ENCODE assay signal across 19 cellular contexts in the genomic region with DNA sequence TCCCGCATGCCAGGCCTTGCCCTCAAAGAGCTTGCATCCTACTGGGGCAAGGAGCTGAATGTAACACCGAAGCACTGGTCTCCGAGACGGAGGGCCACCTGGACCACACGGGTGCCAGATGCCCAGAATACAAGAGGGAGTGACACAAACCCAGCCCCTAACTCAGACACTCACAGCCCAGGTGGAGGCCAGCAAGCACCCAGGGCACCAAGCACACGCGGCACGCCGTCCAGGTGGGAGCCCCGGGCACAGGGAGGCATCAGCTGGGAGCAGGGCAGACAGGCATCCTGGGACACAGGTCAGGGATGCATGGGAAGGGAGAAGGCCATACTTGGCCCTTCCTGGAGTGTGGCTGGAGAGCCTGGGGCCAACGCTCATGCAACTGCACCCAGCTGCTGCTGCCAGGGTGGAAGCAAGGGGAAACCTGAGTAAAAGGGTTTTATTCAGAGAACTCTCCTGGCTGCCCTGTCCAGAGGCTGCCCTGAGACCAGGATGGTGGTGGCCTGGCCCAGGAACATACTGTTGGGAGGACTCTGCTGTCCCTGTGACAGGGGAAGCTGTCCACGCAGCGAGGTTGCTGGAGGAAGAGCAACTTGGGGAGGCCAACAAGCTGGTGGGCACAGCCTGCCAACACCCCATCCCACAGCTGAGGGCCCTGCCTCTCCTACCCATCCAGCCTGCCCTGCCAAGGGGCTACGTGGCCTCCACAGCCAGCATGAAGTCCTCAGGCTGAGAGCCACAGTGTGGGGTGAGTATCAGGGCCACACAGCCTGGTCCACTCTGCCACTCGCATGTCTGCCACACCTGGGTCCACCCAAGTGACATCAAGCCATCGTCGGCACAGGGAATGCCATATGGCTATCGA. TPM values are rescaled to one million over a fixed set of nuclear protein-coding genes. Genes with fewer than 3 reads are reported as not detected.
DNase-seq lines count a peak whose midpoint lies in the region; ATAC-seq and TF ChIP-seq lines count a peak whose summit lies in the region.
"Had no signal": no experiment of that assay in that cellular context is flagged by ENCODE, and none has a peak within 500 bp of the region (broad histone marks: within the 10 kb centered on the region; RNA-seq: fewer than 3 reads in every experiment).

No MANE protein-coding gene starts in this region.

- H2AFZ ChIP-seq in mammary epithelial cell (ENCODE audit: low read depth, low read length) (no peak overlapping the region), neural cell (ENCODE audit: low read depth, low read length) (no peak overlapping the region)

- no peaks in the 10 kb centered on the region for H3K9me3 ChIP-seq in mammary epithelial cell (replicated peaks; ENCODE audit: insufficient read depth, low read length)
- peaks cover 0 to 7% of the 10 kb centered on the region in 2 donors for H3K9me3 ChIP-seq in esophagus (ENCODE audit: control insufficient read depth in 2 of 2, insufficient read depth in 1 of 2, low read depth in 1 of 2, low read length in 1 of 2)
- no peaks in the 10 kb centered on the region for H3K9me3 ChIP-seq in neural cell (ENCODE audit: low read length)
- H3K9me3 ChIP-seq: A549 had no signal

- H3K27ac ChIP-seq in mammary epithelial cell (ENCODE audit: insufficient read depth, low read depth, low read length) (no peak overlapping the region), esophagus (ENCODE audit: low read depth in 2 of 2, low read length in 1 of 2) (peak overlapping the region; percentile 24 to 56), neural cell (ENCODE audit: low read length) (peak overlapping the region; percentile 96)
- H3K27ac ChIP-seq: A549; BLaER1 treated with 17β-estradiol and CSF1 and Interleukin-3, amounts not matched to agents 10 nM and 100 nM had no signal

- POLR2A ChIA-PET in MCF 10A (lab: Yijun Ruan, JAX), result interaction anchor here (1.2 kb wide), 1 partner anchor 51 kb away, joined by 3 read pairs; no protein-coding TSS in a partner anchor

- H3K27me3 ChIP-seq in mammary epithelial cell (ENCODE audit: insufficient read depth, low read length) (no peaks in the 10 kb centered on the region), esophagus (ENCODE audit: control insufficient read depth in 1 of 2, insufficient read depth in 2 of 2, low read length in 2 of 2) (no peaks in the 10 kb centered on the region), neural cell (ENCODE audit: insufficient read depth, low read depth, low read length) (no peaks in the 10 kb centered on the region)
- H3K27me3 ChIP-seq: BLaER1 treated with 17β-estradiol and CSF1 and Interleukin-3, amounts not matched to agents 10 nM and 100 nM had no signal

- H3K4me3 Mint-ChIP-seq in MCF 10A (ENCODE audit: unreplicated experiment), result peak overlapping the region; percentile 66
- no peak overlapping the region for H3K4me3 Mint-ChIP-seq in mesothelial cell of epicardium
- H3K4me3 Mint-ChIP-seq: CD8-positive, alpha-beta memory T cell had no signal

- no peaks in the 10 kb centered on the region for H3K9me3 Mint-ChIP-seq in MCF 10A (ENCODE audit: unreplicated experiment)
- H3K9me3 Mint-ChIP-seq in mesothelial cell of epicardium, result no peaks in the 10 kb centered on the region

- H3F3A ChIP-seq in neural cell (ENCODE audit: insufficient read depth, low read length, poor library complexity, severe bottlenecking), result no peaks in the 10 kb centered on the region

- no peak for TF ChIP-seq EP300 in neural cell (conservative IDR thresholded peaks at IDR 0.05; ENCODE audit: poor library complexity, severe bottlenecking)

- dilution Hi-C loops in mammary epithelial cell (cut with HindIII; ENCODE audit: low sequenced_read_pairs), result no loop called here

- no peak overlapping the region for H3K4me2 ChIP-seq in mammary epithelial cell (ENCODE audit: insufficient read depth, low read depth, low read length)
- H3K4me2 ChIP-seq in neural cell (ENCODE audit: low read length), result no peak overlapping the region
- H3K4me2 ChIP-seq: A549; BLaER1 treated with 17β-estradiol and CSF1 and Interleukin-3, amounts not matched to agents 10 nM and 100 nM had no signal

- BruUV-seq in MCF 10A (replicated peaks; lab: Mats Ljungman, UMichigan), result no TSS peak
- BruUV-seq in mammary epithelial cell (replicated peaks; lab: Mats Ljungman, UMichigan), result no TSS peak

- no peaks in the 10 kb centered on the region for H3K9me2 ChIP-seq in neural cell (ENCODE audit: insufficient read depth, low read length)

- H3K27ac Mint-ChIP-seq in MCF 10A (ENCODE audit: low read depth, unreplicated experiment) (no peak overlapping the region), mesothelial cell of epicardium (no peak overlapping the region)
- H3K27ac Mint-ChIP-seq: CD8-positive, alpha-beta memory T cell had no signal

- H3K27me3 Mint-ChIP-seq in MCF 10A (ENCODE audit: insufficient read depth, unreplicated experiment) (peaks cover 3% of the 10 kb centered on the region), mesothelial cell of epicardium (ENCODE audit: low read depth) (peaks cover 42% of the 10 kb centered on the region)

- H3K79me2 ChIP-seq in mammary epithelial cell (ENCODE audit: insufficient read depth, low read length) (no peaks in the 10 kb centered on the region), neural cell (replicated peaks; ENCODE audit: insufficient read depth, low read length) (no peaks in the 10 kb centered on the region)

- 73% methylated on average over 16 of the region's 18 CpGs for WGBS in mammary epithelial cell (ENCODE audit: low coverage, missing lambda C conversion rate)
- 80 to 81% methylated on average over 18 of the region's 18 CpGs for WGBS in esophagus, 2 donors

- intact Hi-C loops in MCF 10A (cut with micrococcal nuclease), result no loop called here
- intact Hi-C loops in mammary epithelial cell (cut with micrococcal nuclease), result no loop called here

- H3K9ac ChIP-seq in mammary epithelial cell (ENCODE audit: insufficient read depth, low read length), result no peak overlapping the region
- peak overlapping the region; percentile 68 for H3K9ac ChIP-seq in neural cell (ENCODE audit: low read length)
- H3K9ac ChIP-seq: BLaER1 treated with 17β-estradiol and CSF1 and Interleukin-3, amounts not matched to agents 10 nM and 100 nM had no signal

- CTCF ChIA-PET in MCF 10A (lab: Yijun Ruan, JAX) (interaction anchor here (1.1 kb wide), 1 partner anchor 10 kb away, joined by 3 read pairs; no protein-coding TSS in a partner anchor), mammary epithelial cell (lab: Charles Lee; ENCODE audit: low non-redundant PET) (no interaction called here)

- no peak for TF ChIP-seq CTCF in MCF 10A (IDR thresholded peaks at IDR 0.05; ENCODE audit: unreplicated experiment)
- TF ChIP-seq CTCF in mammary epithelial cell (conservative IDR thresholded peaks at IDR 0.05 in 1 of 2, IDR thresholded peaks at IDR 0.05 in 1 of 2; ENCODE audit: extremely low read depth in 1 of 2, insufficient read depth in 1 of 2, low read depth in 1 of 2, low read length in 2 of 2), result no peak
- TF ChIP-seq CTCF in neural cell (IDR thresholded peaks at IDR 0.05; ENCODE audit: poor library complexity, severe bottlenecking), result no peak
- TF ChIP-seq CTCF in mesothelial cell of epicardium (IDR thresholded peaks at IDR 0.05; ENCODE audit: unreplicated experiment), result no peak

- no peak for DNase-seq in MCF 10A (ENCODE audit: unreplicated experiment)
- DNase-seq in mammary epithelial cell, result no peak
- DNase-seq in mesothelial cell of epicardium (ENCODE audit: low spot score in 2 of 2, unreplicated experiment in 2 of 2), result no peak
- DNase-seq in amygdala (lab: John Stamatoyannopoulos, UW), result no peak
- DNase-seq: CD8-positive, alpha-beta memory T cell; NCI-H1436; NCI-H2029 treated with DMSO at 0.1 percent for 48 hours; NCI-H2171 treated with DMSO at 0.1 percent for 48 hours; NCI-H446 treated with DMSO at 0.1 percent for 48 hours; NK-92 treated with Interleukin-12 subunit alpha and Interleukin-12 subunit beta, amount 100 ng/mL, for 24 hours; RPMI8226 had no signal

- H4K20me1 ChIP-seq in mammary epithelial cell (ENCODE audit: insufficient read depth, low read length), result no peaks in the 10 kb centered on the region
- no peaks in the 10 kb centered on the region for H4K20me1 ChIP-seq in neural cell (ENCODE audit: insufficient read depth)
- H4K20me1 ChIP-seq: BLaER1 treated with 17β-estradiol and CSF1 and Interleukin-3, amounts not matched to agents 10 nM and 100 nM had no signal

- H3K36me3 Mint-ChIP-seq in MCF 10A (ENCODE audit: insufficient read depth, unreplicated experiment), result no peaks in the 10 kb centered on the region
- no peaks in the 10 kb centered on the region for H3K36me3 Mint-ChIP-seq in mesothelial cell of epicardium

- in situ Hi-C loops in mammary epithelial cell (cut with MboI; ENCODE audit: low sequenced_read_pairs in 2 of 2), result no loop called here

- H3K4me1 Mint-ChIP-seq in MCF 10A (ENCODE audit: insufficient read depth, unreplicated experiment) (peaks cover 13% of the 10 kb centered on the region), mesothelial cell of epicardium (peaks cover 16% of the 10 kb centered on the region)
- H3K4me1 Mint-ChIP-seq: CD8-positive, alpha-beta memory T cell had no signal

- ATAC-seq in GM21360 (IDR thresholded peaks at IDR 0.05; ENCODE audit: unreplicated experiment) (no peak), HG03135 (IDR thresholded peaks at IDR 0.05; ENCODE audit: unreplicated experiment) (no peak)
- ATAC-seq: K562 had no signal

- no peak overlapping the region for H3K4me3 ChIP-seq in mammary epithelial cell (replicated peaks in 1 of 3; ENCODE audit: insufficient read depth in 1 of 3, low read depth in 2 of 3, low read length in 3 of 3)
- no peak overlapping the region for H3K4me3 ChIP-seq in esophagus (ENCODE audit: low read depth in 1 of 2, low read length in 2 of 2)
- peak overlapping the region; percentile 52 for H3K4me3 ChIP-seq in neural cell (ENCODE audit: low read length)
- H3K4me3 ChIP-seq: A549; BLaER1 treated with 17β-estradiol and CSF1 and Interleukin-3, amounts not matched to agents 10 nM and 100 nM; K562 had no signal

- H3K4me1 ChIP-seq in mammary epithelial cell (ENCODE audit: insufficient read depth, low read length) (no peaks in the 10 kb centered on the region), esophagus (ENCODE audit: control insufficient read depth in 2 of 2, insufficient read depth in 2 of 2, low read length in 1 of 2) (peaks cover 4 to 12% of the 10 kb centered on the region in 2 donors)
- H3K4me1 ChIP-seq: A549 had no signal

- no peaks in the 10 kb centered on the region for H3K36me3 ChIP-seq in mammary epithelial cell (ENCODE audit: insufficient read depth, low read length)
- H3K36me3 ChIP-seq in esophagus (ENCODE audit: control insufficient read depth in 2 of 2, insufficient read depth in 2 of 2, low read length in 1 of 2), result no peaks in the 10 kb centered on the region
- no peaks in the 10 kb centered on the region for H3K36me3 ChIP-seq in neural cell (ENCODE audit: insufficient read depth, low read length)
- H3K36me3 ChIP-seq: BLaER1 treated with 17β-estradiol and CSF1 and Interleukin-3, amounts not matched to agents 10 nM and 100 nM had no signal

- TF ChIP-seq RAD21 in neural cell (conservative IDR thresholded peaks at IDR 0.05), result no peak

RNA-seq across cellular contexts. Expression of gene PPP2R2C, which starts 22.2 kb away (rescaled TPM):
- total RNA-seq in MCF 10A (2022) (3.6 and 7.5 TPM in 2 replicates), mammary epithelial cell (under 1 TPM; 0.17 to 0.24 TPM), mesothelial cell of epicardium (4.1 to 5.8 TPM (median 5.2 TPM) in 3 replicates)
- polyA plus RNA-seq in mammary epithelial cell (0.18 TPM), esophagus (10 to 100 TPM; 23.2 to 26.7 TPM), neural cell (34.4 and 41.2 TPM in 2 replicates)
- polyA minus RNA-seq in mammary epithelial cell (not detected), neural cell (73.6 and 75.0 TPM in 2 replicates)
- total RNA-seq: CD8-positive, alpha-beta memory T cell; OCI-LY7 had no signal
- polyA plus RNA-seq: CD8-positive, alpha-beta memory T cell had no signal
